ENCODE assay signal across 12 cellular contexts in the genomic region with DNA sequence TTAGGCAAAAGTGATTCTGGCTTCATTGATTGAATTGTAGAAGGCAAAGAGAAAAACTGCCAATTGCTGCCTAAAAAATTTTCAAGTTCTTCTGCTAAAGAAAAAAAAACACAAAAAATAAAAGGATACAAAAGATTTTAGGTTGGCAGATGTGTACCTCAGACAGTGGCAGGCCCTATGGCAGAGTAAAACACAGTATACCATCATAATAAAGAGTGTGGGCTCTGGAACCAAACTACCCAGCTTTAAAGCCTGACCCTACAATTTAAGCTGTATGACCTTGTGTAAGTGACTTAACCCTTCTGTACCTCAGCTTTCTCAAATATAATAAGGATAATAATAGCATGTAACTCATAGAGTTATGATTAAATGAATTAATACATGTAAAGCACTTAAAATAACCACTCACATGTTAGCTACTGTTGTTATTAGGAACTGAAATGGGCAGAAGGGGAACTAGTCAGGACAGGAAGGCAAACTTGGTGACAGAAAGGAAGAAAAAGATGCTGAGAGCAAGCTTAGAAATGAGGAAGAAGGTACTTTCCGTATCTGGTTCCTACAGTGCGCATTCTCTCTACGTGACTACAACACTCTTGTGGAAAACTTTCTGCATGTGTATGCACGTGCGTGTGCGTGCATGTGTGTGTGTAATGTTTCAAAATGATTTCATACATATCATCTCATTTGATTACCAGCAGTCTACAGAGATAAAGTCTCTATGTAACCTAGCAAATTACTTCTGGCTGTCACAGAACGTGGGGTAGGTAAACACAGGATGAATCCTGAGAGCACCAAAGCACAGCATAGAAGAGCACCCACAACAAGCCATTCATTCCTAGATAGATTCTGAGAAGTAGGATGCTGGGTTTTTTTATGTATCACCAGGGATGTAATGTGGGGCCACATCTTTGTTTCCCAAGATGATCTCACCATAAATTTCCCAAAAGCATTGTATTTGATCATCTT. TPM values are rescaled to one million over a fixed set of nuclear protein-coding genes. Genes with fewer than 3 reads are reported as not detected.
DNase-seq lines count a peak whose midpoint lies in the region; ATAC-seq and TF ChIP-seq lines count a peak whose summit lies in the region.
"Had no signal": no experiment of that assay in that cellular context is flagged by ENCODE, and none has a peak within 500 bp of the region (broad histone marks: within the 10 kb centered on the region; RNA-seq: fewer than 3 reads in every experiment).

No MANE protein-coding gene starts in this region.

- H3K4me1 Mint-ChIP-seq in activated T-cell treated with anti-CD3 and anti-CD28 coated beads, Interleukin-2, amount 50 U/mL, for 24 hours (ENCODE audit: low read depth): no peaks in the 10 kb centered on the region
- H3K4me1 Mint-ChIP-seq in stimulated activated memory B cell treated with anti-CD40 and anti-IgM and Interleukin-4, amounts not matched to agents 10 μg/mL and 1 μg/mL and 100 μg/mL, for 72 hours: peaks cover 14% of the 10 kb centered on the region
- no peaks in the 10 kb centered on the region for H3K4me1 Mint-ChIP-seq in CD8-positive, alpha-beta memory T cell
- H3K4me1 Mint-ChIP-seq in GM23338: no peaks in the 10 kb centered on the region

- no peaks in the 10 kb centered on the region for H4K20me1 ChIP-seq in GM23338 (replicated peaks; ENCODE audit: insufficient read depth)

- no peaks in the 10 kb centered on the region for H3K9me3 Mint-ChIP-seq in activated T-cell treated with anti-CD3 and anti-CD28 coated beads, Interleukin-2, amount 50 U/mL, for 24 hours
- no peaks in the 10 kb centered on the region for H3K9me3 Mint-ChIP-seq in stimulated activated memory B cell treated with anti-CD40 and anti-IgM and Interleukin-4, amounts not matched to agents 10 μg/mL and 1 μg/mL and 100 μg/mL, for 72 hours
- no peaks in the 10 kb centered on the region for H3K9me3 Mint-ChIP-seq in CD8-positive, alpha-beta memory T cell
- H3K9me3 Mint-ChIP-seq in GM23338: no peaks in the 10 kb centered on the region

- H3F3A ChIP-seq in GM23338 (replicated peaks; ENCODE audit: low read depth): no peaks in the 10 kb centered on the region

- no peaks in the 10 kb centered on the region for H3K36me3 ChIP-seq in CD8-positive, alpha-beta memory T cell (ENCODE audit: insufficient read depth, low read length)
- H3K36me3 ChIP-seq in GM23338 (ENCODE audit: insufficient read depth): no peaks in the 10 kb centered on the region

- TF ChIP-seq CTCF in GM23338 (conservative IDR thresholded peaks at IDR 0.05; ENCODE audit: low read depth in 2 of 2): no peak

- no peaks in the 10 kb centered on the region for H3K79me2 ChIP-seq in GM23338 (replicated peaks; ENCODE audit: insufficient read depth)

- H3K9me2 ChIP-seq in GM23338 (ENCODE audit: insufficient read depth): no peaks in the 10 kb centered on the region

- CTCF ChIA-PET in CD8-positive, alpha-beta memory T cell (lab: Charles Lee): interaction anchor here (0.9 kb wide), 1 partner anchor 9 kb away, joined by 4 read pairs; no protein-coding TSS in a partner anchor

- H3K27ac Mint-ChIP-seq in activated T-cell treated with anti-CD3 and anti-CD28 coated beads, Interleukin-2, amount 50 U/mL, for 24 hours: peak overlapping the region; percentile 5
- H3K27ac Mint-ChIP-seq in stimulated activated memory B cell treated with anti-CD40 and anti-IgM and Interleukin-4, amounts not matched to agents 10 μg/mL and 1 μg/mL and 100 μg/mL, for 72 hours: peak overlapping the region; percentile 78
- H3K27ac Mint-ChIP-seq in CD8-positive, alpha-beta memory T cell: no peak overlapping the region
- H3K27ac Mint-ChIP-seq in GM23338: no peak overlapping the region

- H3K4me3 ChIP-seq in CD8-positive, alpha-beta memory T cell (ENCODE audit: low read length): no peak overlapping the region
- no peak overlapping the region for H3K4me3 ChIP-seq in GM23338
- H3K4me3 ChIP-seq: A549, psoas muscle had no signal

- no peaks in the 10 kb centered on the region for H3K27me3 ChIP-seq in CD8-positive, alpha-beta memory T cell (ENCODE audit: insufficient read depth, low read length, poor library complexity, severe bottlenecking)
- H3K27me3 ChIP-seq in GM23338 (ENCODE audit: insufficient read depth): peaks cover 19% of the 10 kb centered on the region

- H3K9me3 ChIP-seq in CD8-positive, alpha-beta memory T cell (ENCODE audit: low read length): no peaks in the 10 kb centered on the region
- H3K9me3 ChIP-seq: A549, psoas muscle had no signal

- H3K4me1 ChIP-seq in CD8-positive, alpha-beta memory T cell (ENCODE audit: insufficient read depth, low read length): no peaks in the 10 kb centered on the region
- H3K4me1 ChIP-seq in GM23338 (ENCODE audit: insufficient read depth): no peaks in the 10 kb centered on the region

- H3K4me2 ChIP-seq in GM23338: no peak overlapping the region
- H3K4me2 ChIP-seq: A549 had no signal

- H2AFZ ChIP-seq in GM23338: no peak overlapping the region

- H3K27me3 Mint-ChIP-seq in activated T-cell treated with anti-CD3 and anti-CD28 coated beads, Interleukin-2, amount 50 U/mL, for 24 hours: no peaks in the 10 kb centered on the region
- H3K27me3 Mint-ChIP-seq in stimulated activated memory B cell treated with anti-CD40 and anti-IgM and Interleukin-4, amounts not matched to agents 10 μg/mL and 1 μg/mL and 100 μg/mL, for 72 hours: no peaks in the 10 kb centered on the region
- H3K27me3 Mint-ChIP-seq in CD8-positive, alpha-beta memory T cell: peaks cover 23 to 73% of the 10 kb centered on the region in 2 donors
- no peaks in the 10 kb centered on the region for H3K27me3 Mint-ChIP-seq in GM23338 (ENCODE audit: insufficient read depth, low read depth, poor library complexity)

- peak; percentile 93 for ATAC-seq in HG02973 (IDR thresholded peaks at IDR 0.05; ENCODE audit: unreplicated experiment)
- ATAC-seq in stimulated activated memory B cell treated with anti-CD40 and anti-IgM and Interleukin-4, amounts not matched to agents 10 μg/mL and 1 μg/mL and 100 μg/mL, for 72 hours: peak; percentile 99
- no peak for ATAC-seq in GM23338
- ATAC-seq: A549 had no signal

- DNase-seq in activated T-cell treated with anti-CD3 and anti-CD28 coated beads, Interleukin-2, amount 50 U/mL, for 24 hours: no peak
- no peak for DNase-seq in activated T-cell treated with anti-CD3 and anti-CD28 coated beads, Interleukin-2, amount 50 U/mL, for 1 hour
- DNase-seq in SIG-M5 (lab: John Stamatoyannopoulos, UW): peak; percentile 68
- no peak for DNase-seq in CD8-positive, alpha-beta memory T cell
- no peak for DNase-seq in GM23338 (ENCODE audit: low spot score)
- DNase-seq in glomerular visceral epithelial cell (ENCODE audit: extremely low spot score): no peak
- DNase-seq: activated CD4-positive, alpha-beta T cell treated with anti-CD3 and anti-CD28 coated beads, Interleukin-2, amount 50 U/mL, for 4 hours; erythroblast; psoas muscle had no signal

- H3K4me3 Mint-ChIP-seq in activated T-cell treated with anti-CD3 and anti-CD28 coated beads, Interleukin-2, amount 50 U/mL, for 24 hours: no peak overlapping the region
- H3K4me3 Mint-ChIP-seq in stimulated activated memory B cell treated with anti-CD40 and anti-IgM and Interleukin-4, amounts not matched to agents 10 μg/mL and 1 μg/mL and 100 μg/mL, for 72 hours: peak overlapping the region; percentile 16
- H3K4me3 Mint-ChIP-seq in CD8-positive, alpha-beta memory T cell: no peak overlapping the region
- H3K4me3 Mint-ChIP-seq in GM23338: no peak overlapping the region

- no peaks in the 10 kb centered on the region for H3K36me3 Mint-ChIP-seq in activated T-cell treated with anti-CD3 and anti-CD28 coated beads, Interleukin-2, amount 50 U/mL, for 24 hours (ENCODE audit: low read depth)
- no peaks in the 10 kb centered on the region for H3K36me3 Mint-ChIP-seq in stimulated activated memory B cell treated with anti-CD40 and anti-IgM and Interleukin-4, amounts not matched to agents 10 μg/mL and 1 μg/mL and 100 μg/mL, for 72 hours
- H3K36me3 Mint-ChIP-seq in CD8-positive, alpha-beta memory T cell: peaks cover 0 to 4% (median 0%) of the 10 kb centered on the region in 3 donors
- H3K36me3 Mint-ChIP-seq in GM23338 (ENCODE audit: low read depth): no peaks in the 10 kb centered on the region

- POLR2A ChIA-PET in CD8-positive, alpha-beta memory T cell (lab: Charles Lee): no interaction called here

- no peak overlapping the region for H3K27ac ChIP-seq in CD8-positive, alpha-beta memory T cell (ENCODE audit: low read depth, low read length)
- H3K27ac ChIP-seq in GM23338 (ENCODE audit: low read depth): no peak overlapping the region
- H3K27ac ChIP-seq: A549, psoas muscle had no signal

TF ChIP-seq in GM23338, 12 proteins besides CTCF, POLR2A, EP300 and RAD21 (continues in another document):
- no peak for TF ChIP-seq STAT1 (IDR thresholded peaks at IDR 0.05; ENCODE audit: unreplicated experiment)
- TF ChIP-seq NANOG (IDR thresholded peaks at IDR 0.05; ENCODE audit: borderline replicate concordance): no peak
- no peak for TF ChIP-seq JUNB (IDR thresholded peaks at IDR 0.05; ENCODE audit: unreplicated experiment)
- TF ChIP-seq, protein P1, sequence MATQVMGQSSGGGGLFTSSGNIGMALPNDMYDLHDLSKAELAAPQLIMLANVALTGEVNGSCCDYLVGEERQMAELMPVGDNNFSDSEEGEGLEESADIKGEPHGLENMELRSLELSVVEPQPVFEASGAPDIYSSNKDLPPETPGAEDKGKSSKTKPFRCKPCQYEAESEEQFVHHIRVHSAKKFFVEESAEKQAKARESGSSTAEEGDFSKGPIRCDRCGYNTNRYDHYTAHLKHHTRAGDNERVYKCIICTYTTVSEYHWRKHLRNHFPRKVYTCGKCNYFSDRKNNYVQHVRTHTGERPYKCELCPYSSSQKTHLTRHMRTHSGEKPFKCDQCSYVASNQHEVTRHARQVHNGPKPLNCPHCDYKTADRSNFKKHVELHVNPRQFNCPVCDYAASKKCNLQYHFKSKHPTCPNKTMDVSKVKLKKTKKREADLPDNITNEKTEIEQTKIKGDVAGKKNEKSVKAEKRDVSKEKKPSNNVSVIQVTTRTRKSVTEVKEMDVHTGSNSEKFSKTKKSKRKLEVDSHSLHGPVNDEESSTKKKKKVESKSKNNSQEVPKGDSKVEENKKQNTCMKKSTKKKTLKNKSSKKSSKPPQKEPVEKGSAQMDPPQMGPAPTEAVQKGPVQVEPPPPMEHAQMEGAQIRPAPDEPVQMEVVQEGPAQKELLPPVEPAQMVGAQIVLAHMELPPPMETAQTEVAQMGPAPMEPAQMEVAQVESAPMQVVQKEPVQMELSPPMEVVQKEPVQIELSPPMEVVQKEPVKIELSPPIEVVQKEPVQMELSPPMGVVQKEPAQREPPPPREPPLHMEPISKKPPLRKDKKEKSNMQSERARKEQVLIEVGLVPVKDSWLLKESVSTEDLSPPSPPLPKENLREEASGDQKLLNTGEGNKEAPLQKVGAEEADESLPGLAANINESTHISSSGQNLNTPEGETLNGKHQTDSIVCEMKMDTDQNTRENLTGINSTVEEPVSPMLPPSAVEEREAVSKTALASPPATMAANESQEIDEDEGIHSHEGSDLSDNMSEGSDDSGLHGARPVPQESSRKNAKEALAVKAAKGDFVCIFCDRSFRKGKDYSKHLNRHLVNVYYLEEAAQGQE (IDR thresholded peaks at IDR 0.05; ENCODE audit: unreplicated experiment): no peak
- TF ChIP-seq ZNF331 (CRISPR knock-in tag; IDR thresholded peaks at IDR 0.05; ENCODE audit: low read depth): no peak

RNA-seq across cellular contexts. Expression of a gene that starts 13.7 kb away (rescaled TPM):
- 1 to 10 TPM; 1.9 to 2.4 TPM for total RNA-seq in CD8-positive, alpha-beta memory T cell
- polyA plus RNA-seq in CD8-positive, alpha-beta memory T cell: 0.43 TPM
- total RNA-seq in GM23338 (2014; rRNA removed; shearing (Covaris generic)): 17.5 and 21.6 TPM in 2 replicates
- polyA plus RNA-seq in GM23338 (2016; fragmentation: Nextera tagmentation; extraction: Ambion mirVana): 8.5 and 9.1 TPM in 2 replicates

Comparison
In these comparisons a context has a peak if more than half of its experiments do, and no peak if none do; other contexts are left out.
1. H3K27ac Mint-ChIP-seq: peak in activated T-cell treated with anti-CD3 and anti-CD28 coated beads, Interleukin-2, amount 50 U/mL, for 24 hours (single experiment) and stimulated activated memory B cell treated with anti-CD40 and anti-IgM and Interleukin-4, amounts not matched to agents 10 μg/mL and 1 μg/mL and 100 μg/mL, for 72 hours (single experiment); none in CD8-positive, alpha-beta memory T cell (0 of 8) and GM23338 (single experiment).